In the genomic region with DNA sequence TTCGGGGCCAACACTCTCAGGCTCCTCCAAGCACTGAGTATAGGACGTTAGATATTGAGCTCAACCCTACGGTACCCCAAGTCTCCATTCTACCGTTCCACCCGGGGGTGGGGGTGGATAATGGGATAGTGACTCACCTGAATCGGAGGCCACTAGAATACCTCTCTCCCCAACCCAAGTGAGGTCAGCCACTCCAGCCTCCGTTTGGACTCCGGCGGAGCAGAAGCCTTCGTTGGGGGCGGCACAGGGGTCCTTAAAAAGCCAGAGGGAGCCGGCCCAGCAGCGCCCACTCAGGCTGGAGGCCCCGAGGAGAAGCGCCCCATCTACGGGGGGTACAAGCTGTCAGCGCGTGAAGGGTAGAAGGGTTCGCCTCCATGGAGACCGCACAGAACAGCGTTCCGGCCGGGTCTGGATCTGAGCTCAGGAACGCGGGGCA, we compare ENCODE assay signal across 8 cellular contexts. TPM values are rescaled to one million over a fixed set of nuclear protein-coding genes. Genes with fewer than 3 reads are reported as not detected.
DNase-seq lines count a peak whose midpoint lies in the region; ATAC-seq and TF ChIP-seq lines count a peak whose summit lies in the region.

No MANE protein-coding gene starts in this region.

- no peak overlapping the region for H2BK120ac ChIP-seq in mesendoderm (ENCODE audit: low read depth, low read length)

- H3K9me3 ChIP-seq in SJCRH30 (replicated peaks) (no peaks in the 10 kb centered on the region), thymus (ENCODE audit: control insufficient read depth) (no peaks in the 10 kb centered on the region)

- H3K56ac ChIP-seq in mesendoderm (ENCODE audit: low read length), result peak overlapping the region; percentile 90

- peak overlapping the region; percentile 73 for H3K4ac ChIP-seq in mesendoderm (ENCODE audit: low read depth, low read length)

- H3K4me3 ChIP-seq in GM12875 (ENCODE audit: low read depth, low read length), result peak overlapping the region; percentile 98
- peak overlapping the region; percentile 85 for H3K4me3 ChIP-seq in SJCRH30
- peak overlapping the region; percentile 82 for H3K4me3 ChIP-seq in mesendoderm (ENCODE audit: low read length)
- H3K4me3 ChIP-seq in thymus (ENCODE audit: low read length), result peak overlapping the region; percentile 83

- no peak overlapping the region for H4K5ac ChIP-seq in mesendoderm (ENCODE audit: low read length)

- no peak overlapping the region for H3K18ac ChIP-seq in mesendoderm (ENCODE audit: low read length)

- DNase-seq in SJCRH30, result peak; percentile 6 to 41
- peak; percentile 3 for DNase-seq in cerebellum (ENCODE audit: low spot score)
- DNase-seq in mesendoderm, result peak; percentile 42
- DNase-seq in SKM-1 treated with dmso at 0.1 percent for 144 hours (lab: John Stamatoyannopoulos, UW; ENCODE audit: unreplicated experiment), result no peak
- DNase-seq in GM10266 (ENCODE audit: extremely low spot score), result no peak

- no peak overlapping the region for H2AK5ac ChIP-seq in mesendoderm (ENCODE audit: low read length)

- H3K4me2 ChIP-seq in mesendoderm (ENCODE audit: low read length), result peak overlapping the region; percentile 90

- H3K79me2 ChIP-seq in mesendoderm (ENCODE audit: control insufficient read depth, insufficient read depth, low read length), result peaks cover 49% of the 10 kb centered on the region

- H3K79me1 ChIP-seq in mesendoderm (ENCODE audit: low read length), result peaks cover 26% of the 10 kb centered on the region

- ATAC-seq in HG02571 (IDR thresholded peaks at IDR 0.05; ENCODE audit: unreplicated experiment), result peak; percentile 22

- H4K8ac ChIP-seq in mesendoderm (ENCODE audit: low read depth, low read length), result no peak overlapping the region

- H2BK15ac ChIP-seq in mesendoderm (replicated peaks; ENCODE audit: low read depth), result no peak overlapping the region

- peak overlapping the region; percentile 94 for H3K9ac ChIP-seq in mesendoderm (ENCODE audit: low read length)

- no peaks in the 10 kb centered on the region for H3K4me1 ChIP-seq in SJCRH30
- peaks cover 10% of the 10 kb centered on the region for H3K4me1 ChIP-seq in mesendoderm (ENCODE audit: control insufficient read depth, low read depth, low read length)
- H3K4me1 ChIP-seq in thymus (ENCODE audit: control insufficient read depth, insufficient read depth, low read length), result peaks cover 23% of the 10 kb centered on the region

- H2BK5ac ChIP-seq in mesendoderm (ENCODE audit: low read length), result no peak overlapping the region

- no CpG with 5 or more reads among the region's 25 CpGs for WGBS in mesendoderm (ENCODE audit: extremely low coverage, insufficient coverage, low lambda C conversion rate)
- WGBS in thymus, result 1% methylated on average over 25 of the region's 25 CpGs

- TF ChIP-seq CTCF in GM12875 (IDR thresholded peaks at IDR 0.05; ENCODE audit: borderline replicate concordance, insufficient read depth, low read depth, low read length) (no peak), GM10266 (IDR thresholded peaks at IDR 0.05; ENCODE audit: control insufficient read depth, insufficient read depth, low read depth, missing control alignments) (no peak)

- peak overlapping the region; percentile 52 for H3K23ac ChIP-seq in mesendoderm (ENCODE audit: low read length)

- H3K27me3 ChIP-seq in SJCRH30, result no peaks in the 10 kb centered on the region
- H3K27me3 ChIP-seq in mesendoderm (ENCODE audit: insufficient read depth, low read length, poor library complexity), result no peaks in the 10 kb centered on the region
- no peaks in the 10 kb centered on the region for H3K27me3 ChIP-seq in thymus (ENCODE audit: control insufficient read depth, insufficient read depth)

- H3K36me3 ChIP-seq in SJCRH30 (peaks cover 39% of the 10 kb centered on the region), mesendoderm (ENCODE audit: control insufficient read depth, insufficient read depth, low read length) (peaks cover 4% of the 10 kb centered on the region), thymus (ENCODE audit: control insufficient read depth, insufficient read depth) (peaks cover 5% of the 10 kb centered on the region)

- H3K27ac ChIP-seq in SJCRH30, result peak overlapping the region; percentile 70
- peak overlapping the region; percentile 39 for H3K27ac ChIP-seq in mesendoderm (ENCODE audit: low read depth, low read length)
- peak overlapping the region; percentile 72 for H3K27ac ChIP-seq in thymus (ENCODE audit: low read depth)

RNA-seq across cellular contexts. Expression of a gene that starts 0.6 kb away (rescaled TPM):
- total RNA-seq in SJCRH30 (2014; rRNA removed; shearing (Covaris generic)), result 79.8 and 80.9 TPM in 2 replicates
- 29.4 TPM for total RNA-seq in cerebellum
- 64.9 TPM for polyA plus RNA-seq in mesendoderm (2013, experiment 1 of 2)
- polyA plus RNA-seq in mesendoderm (2013, experiment 2 of 2), result 63.7 TPM
- 29.6 TPM for polyA plus RNA-seq in thymus

RNA-seq across cellular contexts. Expression of a gene that starts 0.8 kb away (rescaled TPM):
- 527 and 545 TPM in 2 replicates for total RNA-seq in SJCRH30 (2014; rRNA removed; shearing (Covaris generic))
- 121 TPM for total RNA-seq in cerebellum
- 325 TPM for polyA plus RNA-seq in mesendoderm (2013, experiment 1 of 2)
- polyA plus RNA-seq in mesendoderm (2013, experiment 2 of 2), result 325 TPM
- polyA plus RNA-seq in thymus, result 311 TPM

RNA-seq across cellular contexts. Expression of a gene that starts 21.0 kb away (rescaled TPM):
- total RNA-seq in SJCRH30 (2014; rRNA removed; shearing (Covaris generic)), result 0.66 and 1.8 TPM in 2 replicates
- 3.2 TPM for total RNA-seq in cerebellum
- polyA plus RNA-seq in mesendoderm (2013, experiment 1 of 2), result 0.34 TPM
- polyA plus RNA-seq in mesendoderm (2013, experiment 2 of 2), result 0.22 TPM
- polyA plus RNA-seq in thymus, result 6.7 TPM

RNA-seq across cellular contexts. Expression of a gene that starts 25.3 kb away (rescaled TPM):
- total RNA-seq in SJCRH30 (2014; rRNA removed; shearing (Covaris generic)), result 0.13 and 0.24 TPM in 2 replicates
- total RNA-seq in cerebellum, result 1.3 TPM
- 0.34 TPM for polyA plus RNA-seq in mesendoderm (2013, experiment 1 of 2)
- polyA plus RNA-seq in mesendoderm (2013, experiment 2 of 2), result 0.20 TPM
- 98.7 TPM for polyA plus RNA-seq in thymus

RNA-seq across cellular contexts. Expression of a gene that starts 54.9 kb away (rescaled TPM):
- 0.10 TPM in 1 of 2 replicates, not detected in the other for total RNA-seq in SJCRH30 (2014; rRNA removed; shearing (Covaris generic))
- total RNA-seq in cerebellum, result 1.1 TPM
- polyA plus RNA-seq in mesendoderm (2013, experiment 1 of 2), result not detected
- not detected for polyA plus RNA-seq in mesendoderm (2013, experiment 2 of 2)
- 11.0 TPM for polyA plus RNA-seq in thymus

Comparison
In these comparisons a context has a peak if more than half of its experiments do, and no peak if none do; other contexts are left out.
1. DNase-seq: peak in SJCRH30 (2 of 2), cerebellum (single experiment) and mesendoderm (single experiment); none in SKM-1 treated with dmso at 0.1 percent for 144 hours (single experiment) and GM10266 (single experiment).
2. Peak in every context shown above with its lines, with median percentiles within 50 percentile points of each other: H3K4me3 ChIP-seq and H3K27ac ChIP-seq.